ENCODE assay signal across 10 cellular contexts in the genomic region with DNA sequence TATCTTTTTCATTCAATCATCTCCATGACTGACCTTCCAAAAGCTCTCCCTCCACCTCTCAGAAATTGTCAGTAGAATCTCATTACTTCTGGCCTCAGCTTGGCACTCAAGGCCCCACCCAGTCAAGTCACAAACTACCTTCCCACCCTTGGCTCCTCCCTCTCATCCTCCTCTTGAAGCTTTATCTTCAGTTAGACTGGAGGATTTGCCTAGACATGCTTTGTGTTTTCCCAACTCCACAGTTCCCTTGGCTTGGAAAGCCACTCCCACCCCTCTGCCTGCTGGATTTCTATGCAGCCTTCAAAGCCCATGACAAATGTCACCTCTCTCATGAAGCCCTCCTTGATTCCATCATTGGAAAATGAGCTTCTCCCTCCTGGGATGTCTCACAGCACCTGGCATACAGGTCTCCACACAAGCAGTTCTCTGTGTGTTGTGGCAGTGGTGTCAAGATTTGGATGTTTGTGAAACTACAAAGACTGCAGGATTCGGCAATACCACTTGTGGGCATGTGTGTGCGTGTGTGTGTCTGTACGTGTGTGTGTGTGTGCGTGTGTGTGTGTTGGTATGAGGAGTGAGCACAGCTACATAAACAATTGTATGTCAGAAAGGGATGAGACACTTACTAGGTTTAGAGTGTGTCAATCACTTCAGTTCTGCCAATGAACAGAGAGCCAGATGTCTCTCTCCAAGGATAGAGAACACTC. TPM values are rescaled to one million over a fixed set of nuclear protein-coding genes. Genes with fewer than 3 reads are reported as not detected.
A peak's percentile ranks its signal among the peaks of the same experiment; 100 is the strongest.
DNase-seq lines count a peak whose midpoint lies in the region; ATAC-seq and TF ChIP-seq lines count a peak whose summit lies in the region.
"Had no signal": no experiment of that assay in that cellular context is flagged by ENCODE, and none has a peak within 500 bp of the region (broad histone marks: within the 10 kb centered on the region; RNA-seq: fewer than 3 reads in every experiment).

No MANE protein-coding gene starts in this region.

- H2BK5ac ChIP-seq in IMR-90 (ENCODE audit: low read depth, low read length, poor library complexity, severe bottlenecking), result peak overlapping the region; percentile 14

- H2AK9ac ChIP-seq in IMR-90 (replicated peaks; ENCODE audit: low read depth, low read length, poor library complexity), result peak overlapping the region; percentile 18

- H3K9me1 ChIP-seq in IMR-90 (ENCODE audit: insufficient read depth, low read length), result peaks cover 14% of the 10 kb centered on the region

- ATAC-seq in IMR-90 (ENCODE audit: low read depth) (peak; percentile 47), memory B cell (ENCODE audit: low read depth) (no peak), T-cell (replicated peaks in 1 of 4) (no peak), heart left ventricle (no peak), HG03159 (IDR thresholded peaks at IDR 0.05; ENCODE audit: unreplicated experiment) (no peak)
- ATAC-seq in activated CD8-positive, alpha-beta T cell treated with anti-CD3 and anti-CD28 coated beads, Interleukin-2, amount 10 ng/mL, durations not matched to agents 7 days and 5 days, result no peak
- ATAC-seq: psoas muscle had no signal

- no TSS peak for BruUV-seq in IMR-90 (replicated peaks; lab: Mats Ljungman, UMichigan)

- no peaks in the 10 kb centered on the region for H3K79me1 ChIP-seq in IMR-90 (ENCODE audit: low read depth in 1 of 2, low read length in 2 of 2)

- H3K36me3 ChIP-seq in DOHH2 (ENCODE audit: control insufficient read depth, low read length) (no peaks in the 10 kb centered on the region), IMR-90 (ENCODE audit: control insufficient read depth, insufficient read depth, low read length) (no peaks in the 10 kb centered on the region), heart left ventricle (no peaks in the 10 kb centered on the region)

- 50% methylated on average over 1 of the region's 4 CpGs; no CpG with 5 or more reads in 1 of the 2 experiments for WGBS in IMR-90 (ENCODE audit: extremely low coverage in 2 of 2, insufficient read length in 1 of 2), 2 experiments
- 85 to 92% (median 91%) methylated on average over 4 of the region's 4 CpGs for WGBS in heart left ventricle, 4 donors

- H3K27me3 ChIP-seq in DOHH2 (ENCODE audit: control insufficient read depth, low read length), result peaks cover 15% of the 10 kb centered on the region
- H3K27me3 ChIP-seq in IMR-90 (ENCODE audit: control insufficient read depth, insufficient read depth, low read length), result no peaks in the 10 kb centered on the region
- peaks cover 0 to 4% (median 0%) of the 10 kb centered on the region in 9 donors for H3K27me3 ChIP-seq in heart left ventricle

- no peaks in the 10 kb centered on the region for H3K9me3 ChIP-seq in DOHH2 (ENCODE audit: control insufficient read depth, insufficient read depth, low read length)
- H3K9me3 ChIP-seq in IMR-90 (ENCODE audit: control insufficient read depth, insufficient read depth, low read length), result no peaks in the 10 kb centered on the region
- no peaks in the 10 kb centered on the region for H3K9me3 ChIP-seq in heart left ventricle
- H3K9me3 ChIP-seq: psoas muscle had no signal

- peak overlapping the region; percentile 46; the same call in 1 of the 2 replicates for H2AK5ac ChIP-seq in IMR-90 (ENCODE audit: low read depth, low read length)

- H3K9me2 ChIP-seq in DOHH2 (replicated peaks; ENCODE audit: control insufficient read depth, low read length), result no peaks in the 10 kb centered on the region

- H3K9ac ChIP-seq in IMR-90 (ENCODE audit: low read depth, low read length), result no peak overlapping the region

- H4K20me1 ChIP-seq in DOHH2 (ENCODE audit: control insufficient read depth, insufficient read depth, low read depth, low read length), result no peaks in the 10 kb centered on the region
- no peaks in the 10 kb centered on the region for H4K20me1 ChIP-seq in IMR-90 (ENCODE audit: insufficient read depth, low read length)

- H3K9me3 Mint-ChIP-seq in activated CD8-positive, alpha-beta T cell treated with anti-CD3 and anti-CD28 coated beads, Interleukin-2, amount 10 ng/mL, durations not matched to agents 7 days and 5 days (ENCODE audit: insufficient read depth), result no peaks in the 10 kb centered on the region
- H3K9me3 Mint-ChIP-seq in memory B cell (no peaks in the 10 kb centered on the region), T-cell (no peaks in the 10 kb centered on the region)
- H3K9me3 Mint-ChIP-seq: activated CD4-positive, alpha-beta memory T cell treated with anti-CD3 and anti-CD28 coated beads, Interleukin-2, amount 10 ng/mL, durations not matched to agents 7 days and 5 days had no signal

- TF ChIP-seq POLR2A in IMR-90 (IDR thresholded peaks at IDR 0.05; ENCODE audit: low read depth, low read length) (no peak), heart left ventricle (IDR thresholded peaks at IDR 0.05) (no peak)

- no peaks in the 10 kb centered on the region for H3F3A ChIP-seq in DOHH2 (ENCODE audit: control insufficient read depth, insufficient read depth)

- no peak for TF ChIP-seq RAD21 in IMR-90 (IDR thresholded peaks at IDR 0.05; ENCODE audit: low read length)

- intact Hi-C loops in IMR-90 (cut with micrococcal nuclease), result no loop called here
- intact Hi-C loops in heart left ventricle (cut with DNase I), result no loop called here

- no peak for TF ChIP-seq CTCF in DOHH2 (IDR thresholded peaks at IDR 0.05; ENCODE audit: low read depth, low read length, poor library complexity, severe bottlenecking)
- no peak for TF ChIP-seq CTCF in IMR-90 (conservative IDR thresholded peaks at IDR 0.05; ENCODE audit: low read depth, low read length)
- TF ChIP-seq CTCF in heart left ventricle (IDR thresholded peaks at IDR 0.05), result no peak

- H3K4me1 ChIP-seq in DOHH2 (ENCODE audit: control insufficient read depth, low read length), result peaks cover 19% of the 10 kb centered on the region
- H3K4me1 ChIP-seq in IMR-90 (ENCODE audit: control insufficient read depth, insufficient read depth, low read length), result peaks cover 28% of the 10 kb centered on the region
- peaks cover 0 to 13% (median under 1%) of the 10 kb centered on the region in 12 donors for H3K4me1 ChIP-seq in heart left ventricle
- H3K4me1 ChIP-seq: psoas muscle had no signal

- POLR2A ChIA-PET in IMR-90 (lab: Charles Lee; ENCODE audit: unreplicated experiment), result no interaction called here
- POLR2A ChIA-PET in activated CD8-positive, alpha-beta T cell treated with anti-CD3 and anti-CD28 coated beads, Interleukin-2, amount 10 ng/mL, durations not matched to agents 7 days and 5 days (lab: Charles Lee), result interaction anchor here (1.1 kb wide), 1 partner anchor 45 kb away, joined by 3 read pairs; the partner anchor contains the start of gene VPS8
- POLR2A ChIA-PET in T-cell (lab: Charles Lee), result no interaction called here

- in situ Hi-C loops in IMR-90 (cut with MboI; ENCODE audit: low sequenced_read_pairs), result no loop called here

- peak overlapping the region in 1 of 2 experiments; percentile 71; a peak in 3 of 4 replicates for H4K8ac ChIP-seq in IMR-90 (ENCODE audit: low read depth in 2 of 2, low read length in 2 of 2)

- peak overlapping the region; percentile 59 for H2BK120ac ChIP-seq in IMR-90 (ENCODE audit: low read depth, low read length)

- no peaks in the 10 kb centered on the region for H3K79me2 ChIP-seq in DOHH2 (ENCODE audit: control insufficient read depth, low read length)

- peak overlapping the region; percentile 16 for H2AFZ ChIP-seq in IMR-90 (replicated peaks; ENCODE audit: low read length, poor library complexity)

- H3K27me3 Mint-ChIP-seq in activated CD8-positive, alpha-beta T cell treated with anti-CD3 and anti-CD28 coated beads, Interleukin-2, amount 10 ng/mL, durations not matched to agents 7 days and 5 days (ENCODE audit: low read depth), result peaks cover 10% of the 10 kb centered on the region
- peaks cover 2% of the 10 kb centered on the region for H3K27me3 Mint-ChIP-seq in memory B cell
- H3K27me3 Mint-ChIP-seq in T-cell, result peaks cover 15 to 21% of the 10 kb centered on the region in 2 donors

- peak overlapping the region; percentile 47 for H3K4ac ChIP-seq in IMR-90 (ENCODE audit: low read depth, low read length)

- dilution Hi-C loops in IMR-90 (cut with HindIII; ENCODE audit: low sequenced_read_pairs, unreplicated experiment), result no loop called here

- H3K4me2 ChIP-seq in DOHH2 (ENCODE audit: low read length) (0 out of 2 replicates have a peak overlapping the region, but pooled peaks have one; percentile 54), IMR-90 (ENCODE audit: low read depth, low read length) (no peak overlapping the region)

- H3K27ac ChIP-seq in DOHH2 (ENCODE audit: low read depth, low read length) (no peak overlapping the region), IMR-90 (ENCODE audit: insufficient read depth, low read length) (peak overlapping the region; percentile 6; the same call in 1 of the 2 replicates), heart left ventricle (no peak overlapping the region)
- H3K27ac ChIP-seq: psoas muscle had no signal

- H4K91ac ChIP-seq in IMR-90 (ENCODE audit: insufficient read depth, low read depth, low read length), result peak overlapping the region; percentile 26; the same call in 1 of the 2 replicates

- H3K36me3 Mint-ChIP-seq in activated CD8-positive, alpha-beta T cell treated with anti-CD3 and anti-CD28 coated beads, Interleukin-2, amount 10 ng/mL, durations not matched to agents 7 days and 5 days (ENCODE audit: low read depth), result no peaks in the 10 kb centered on the region
- no peaks in the 10 kb centered on the region for H3K36me3 Mint-ChIP-seq in memory B cell
- H3K36me3 Mint-ChIP-seq in T-cell, result no peaks in the 10 kb centered on the region

- H2BK20ac ChIP-seq in IMR-90 (ENCODE audit: low read depth, low read length), result peak overlapping the region; percentile 75; the same call in 1 of the 2 replicates

- DNase-seq in IMR-90 (peak; percentile 76), memory B cell (ENCODE audit: low spot score in 2 of 2) (no peak), germinal center (ENCODE audit: low spot score) (no peak), T-cell (no peak), heart left ventricle (no peak)
- no peak for DNase-seq in activated CD8-positive, alpha-beta T cell treated with anti-CD3 and anti-CD28 coated beads, Interleukin-2, amount 10 ng/mL, durations not matched to agents 7 days and 5 days
- DNase-seq: activated CD4-positive, alpha-beta memory T cell treated with anti-CD3 and anti-CD28 coated beads, Interleukin-2, amount 10 ng/mL, durations not matched to agents 7 days and 5 days had no signal

- peak overlapping the region; percentile 46 for H3K18ac ChIP-seq in IMR-90 (ENCODE audit: low read depth, low read length)

- H3K4me3 ChIP-seq in DOHH2 (ENCODE audit: low read length) (no peak overlapping the region), IMR-90 (ENCODE audit: insufficient read depth, low read depth, low read length) (no peak overlapping the region), heart left ventricle (no peak overlapping the region)
- H3K4me3 ChIP-seq: psoas muscle had no signal

- no peak overlapping the region for H3K56ac ChIP-seq in IMR-90 (ENCODE audit: extremely low read depth, insufficient read depth, low read length)

- CTCF ChIA-PET in IMR-90 (lab: Yijun Ruan, JAX), result interaction anchor here (1.8 kb wide), 1 partner anchor 205 kb away, joined by 6 read pairs; the partner anchor contains the start of gene EPHB3
- CTCF ChIA-PET in activated CD8-positive, alpha-beta T cell treated with anti-CD3 and anti-CD28 coated beads, Interleukin-2, amount 10 ng/mL, durations not matched to agents 7 days and 5 days (lab: Charles Lee), result interaction anchor here (1.0 kb wide), 1 partner anchor 11 kb away, joined by 3 read pairs; no protein-coding TSS in a partner anchor
- CTCF ChIA-PET in T-cell (lab: Charles Lee), result interaction anchor here in 1 of 2 donors (1.4 kb wide), 1 partner anchor 205 kb away, joined by 6 read pairs; the partner anchor contains the start of gene EPHB3

- peaks cover 9% of the 10 kb centered on the region for H3K4me1 Mint-ChIP-seq in activated CD8-positive, alpha-beta T cell treated with anti-CD3 and anti-CD28 coated beads, Interleukin-2, amount 10 ng/mL, durations not matched to agents 7 days and 5 days (ENCODE audit: low read depth)
- peaks cover 19% of the 10 kb centered on the region for H3K4me1 Mint-ChIP-seq in memory B cell
- peaks cover 0 to 2% (median 0%) of the 10 kb centered on the region in 3 donors for H3K4me1 Mint-ChIP-seq in T-cell

- H3K23ac ChIP-seq in IMR-90 (ENCODE audit: low read depth, low read length), result peak overlapping the region; percentile 2; the same call in 1 of the 2 replicates

- H3K4me3 Mint-ChIP-seq in activated CD8-positive, alpha-beta T cell treated with anti-CD3 and anti-CD28 coated beads, Interleukin-2, amount 10 ng/mL, durations not matched to agents 7 days and 5 days, result no peak overlapping the region
- H3K4me3 Mint-ChIP-seq in memory B cell, result peak overlapping the region; percentile 6
- H3K4me3 Mint-ChIP-seq in T-cell, result no peak overlapping the region
- H3K4me3 Mint-ChIP-seq: activated CD4-positive, alpha-beta memory T cell treated with anti-CD3 and anti-CD28 coated beads, Interleukin-2, amount 10 ng/mL, durations not matched to agents 7 days and 5 days had no signal

- peak overlapping the region; percentile 10 for H3K14ac ChIP-seq in IMR-90 (replicated peaks; ENCODE audit: low read depth, low read length)

- peak overlapping the region; percentile 11; the same call in 1 of the 2 replicates for H4K5ac ChIP-seq in IMR-90 (ENCODE audit: low read depth, low read length)

- H2BK15ac ChIP-seq in IMR-90 (ENCODE audit: low read depth, low read length), result peak overlapping the region; percentile 64; the same call in 2 of the 3 replicates

- H3K27ac Mint-ChIP-seq in activated CD8-positive, alpha-beta T cell treated with anti-CD3 and anti-CD28 coated beads, Interleukin-2, amount 10 ng/mL, durations not matched to agents 7 days and 5 days, result peak overlapping the region; percentile 22
- H3K27ac Mint-ChIP-seq in memory B cell (no peak overlapping the region), T-cell (no peak overlapping the region)
- H3K27ac Mint-ChIP-seq: activated CD4-positive, alpha-beta memory T cell treated with anti-CD3 and anti-CD28 coated beads, Interleukin-2, amount 10 ng/mL, durations not matched to agents 7 days and 5 days had no signal

RNA-seq across cellular contexts. Expression of gene VPS8, which starts 45.3 kb away (rescaled TPM):
- 52.5 and 56.1 TPM in 2 replicates for total RNA-seq in IMR-90 (2012; rRNA removed)
- polyA plus RNA-seq in IMR-90 (2012; rRNA removed), result 13.1 and 14.0 TPM in 2 replicates
- polyA plus RNA-seq in IMR-90 (2012; cell fraction: cytosol; rRNA removed), result 1.9 and 3.2 TPM in 2 replicates
- 11.9 and 55.8 TPM in 2 replicates for polyA plus RNA-seq in IMR-90 (2012; cell fraction: nucleus; rRNA removed; ENCODE audit: low replicate concordance)
- total RNA-seq in activated CD8-positive, alpha-beta T cell treated with anti-CD3 and anti-CD28 coated beads, Interleukin-2, amount 10 ng/mL, durations not matched to agents 7 days and 5 days, result 10 to 100 TPM; 47.6 to 51.8 TPM
- total RNA-seq in T-cell, result 10 to 100 TPM; 59.2 to 95.6 (median 71.0) TPM
- total RNA-seq in heart left ventricle, result 100 to 1,000 TPM in 2 of 9 donors, 10 to 100 TPM in 7; 46.0 to 122 (median 75.3) TPM
- 10 to 100 TPM; 15.7 TPM for polyA plus RNA-seq in heart left ventricle

RNA-seq across cellular contexts. Expression of gene MAGEF1, which starts 54.8 kb away (rescaled TPM):
- total RNA-seq in IMR-90 (2012; rRNA removed) (10.6 and 16.4 TPM in 2 replicates), T-cell (10 to 100 TPM in 4 of 5 donors, 1 to 10 TPM in 1; 8.6 to 17.7 (median 16.1) TPM), heart left ventricle (10 to 100 TPM; 27.1 to 36.4 (median 32.6) TPM)
- polyA plus RNA-seq in IMR-90 (2012; rRNA removed) (18.3 and 19.4 TPM in 2 replicates), heart left ventricle (10 to 100 TPM; 24.7 to 31.6 TPM)
- 19.1 and 19.8 TPM in 2 replicates for polyA plus RNA-seq in IMR-90 (2012; cell fraction: cytosol; rRNA removed)
- 6.1 and 8.7 TPM in 2 replicates for polyA plus RNA-seq in IMR-90 (2012; cell fraction: nucleus; rRNA removed; ENCODE audit: low replicate concordance)
- total RNA-seq in activated CD8-positive, alpha-beta T cell treated with anti-CD3 and anti-CD28 coated beads, Interleukin-2, amount 10 ng/mL, durations not matched to agents 7 days and 5 days, result 1 to 10 TPM; 2.0 to 2.1 TPM
